ENCODE assay signal across 8 cellular contexts in genomic region chr2:75464348-75464946, GRCh38.
DNase-seq lines count a peak whose midpoint lies in the region; ATAC-seq, FAIRE-seq and TF ChIP-seq lines count a peak whose summit lies in the region.

No MANE protein-coding gene starts in this region.

- TF ChIP-seq CTCF in GM10266 (IDR thresholded peaks at IDR 0.05; ENCODE audit: control insufficient read depth, insufficient read depth, low read depth, missing control alignments): peak; percentile 53
- peak; percentile 83 for TF ChIP-seq CTCF in brain microvascular endothelial cell (IDR thresholded peaks at IDR 0.05; ENCODE audit: low read depth, low read length, missing control alignments)

- H3K4me3 ChIP-seq in brain microvascular endothelial cell (ENCODE audit: low read depth, low read length): no peak overlapping the region

- no peak for FAIRE-seq in GM12891 (lab: Jason Lieb, UNC)

- H3K36me3 ChIP-seq in brain microvascular endothelial cell (replicated peaks): no peaks in the 10 kb centered on the region

- peak; percentile 49 for ATAC-seq in HG03469 (IDR thresholded peaks at IDR 0.05; ENCODE audit: unreplicated experiment)
- ATAC-seq in GM18870 (IDR thresholded peaks at IDR 0.05; ENCODE audit: unreplicated experiment): no peak

- in situ Hi-C loops in brain microvascular endothelial cell (cut with HindIII; ENCODE audit: low pct_ligation_motif_present, low sequenced_read_pairs): loop anchor here (25.0 kb wide), 1 partner anchor 148 kb away; no protein-coding TSS in a partner anchor

- H3K27me3 ChIP-seq in brain microvascular endothelial cell (replicated peaks): no peaks in the 10 kb centered on the region

- no peak for TF ChIP-seq POLR2A in GM12891 (IDR thresholded peaks at IDR 0.05; ENCODE audit: low read depth, low read length)

- no peak for DNase-seq in GM10266 (ENCODE audit: extremely low spot score)
- peak; percentile 20 for DNase-seq in brain microvascular endothelial cell
- peak; percentile 31 for DNase-seq in myocyte (ENCODE audit: low read depth)
- DNase-seq in GM12891 (ENCODE audit: insufficient read length, low spot score): no peak
- DNase-seq in middle frontal gyrus (ENCODE audit: extremely low spot score, low spot score): no peak
- DNase-seq in activated naive CD4-positive, alpha-beta T cell (lab: John Stamatoyannopoulos, UW): no peak

- no peak overlapping the region for H3K27ac ChIP-seq in brain microvascular endothelial cell

TF ChIP-seq in GM12891, 5 proteins besides CTCF, POLR2A, EP300 and RAD21:
- TF ChIP-seq TAF1 (IDR thresholded peaks at IDR 0.05; ENCODE audit: low read depth, low read length): no peak
- TF ChIP-seq SPI1 (IDR thresholded peaks at IDR 0.05; ENCODE audit: low read depth, low read length): no peak
- TF ChIP-seq POU2F2 (IDR thresholded peaks at IDR 0.05; ENCODE audit: low read depth, low read length): no peak
- TF ChIP-seq POLR2AphosphoS5 (IDR thresholded peaks at IDR 0.05; ENCODE audit: low read depth, low read length): no peak
- no peak for TF ChIP-seq PAX5 (IDR thresholded peaks at IDR 0.05; ENCODE audit: insufficient read depth, low read length, severe bottlenecking)

Comparison
In these comparisons a context has a peak if more than half of its experiments do, and no peak if none do; other contexts are left out.
1. DNase-seq: peak in brain microvascular endothelial cell (single experiment) and myocyte (single experiment); none in GM10266 (single experiment), GM12891 (single experiment), middle frontal gyrus (single experiment) and activated naive CD4-positive, alpha-beta T cell (0 of 4).